ENCODE assay signal across 8 cellular contexts in genomic region chr15:78811124-78811824, GRCh38. TPM values are rescaled to one million over a fixed set of nuclear protein-coding genes. Genes with fewer than 3 reads are reported as not detected.
DNase-seq lines count a peak whose midpoint lies in the region; ATAC-seq and TF ChIP-seq lines count a peak whose summit lies in the region.

Gene ADAMTS7, minus strand, starts transcription at chr15:78811464. Its CDS starts 244 bp downstream, at chr15:78811220.

- no peaks in the 10 kb centered on the region for H3K79me2 ChIP-seq in SU-DHL-6 (ENCODE audit: insufficient read depth, low read length)

- peak; percentile 53 for ATAC-seq in HG03159 (IDR thresholded peaks at IDR 0.05; ENCODE audit: unreplicated experiment)
- ATAC-seq in heart right ventricle = peak; percentile 83 to 92 (median 89)

- no peak within 1 kb of the TSS for H3K27ac ChIP-seq in SU-DHL-6 (ENCODE audit: low read depth, low read length)
- H3K27ac ChIP-seq in heart right ventricle = peak within 1 kb of the TSS; percentile 29 to 91 (median 87)
- peak within 1 kb of the TSS; percentile 79 for H3K27ac ChIP-seq in vagina

- WGBS in heart right ventricle, 2 donors = 1% methylated on average over 35 to 73 of the region's 73 CpGs

- no peaks in the 10 kb centered on the region for H3K27me3 ChIP-seq in SU-DHL-6 (ENCODE audit: low read length)
- H3K27me3 ChIP-seq in heart right ventricle = peaks cover 0 to 40% (median 0%) of the 10 kb centered on the region in 7 donors
- no peaks in the 10 kb centered on the region for H3K27me3 ChIP-seq in vagina

- H3K9me2 ChIP-seq in SU-DHL-6 (replicated peaks; ENCODE audit: insufficient read depth, low read length) = no peaks in the 10 kb centered on the region

- H3K4me1 ChIP-seq in heart right ventricle (peaks cover 6 to 34% (median 22%) of the 10 kb centered on the region in 9 donors), vagina (peaks cover 24% of the 10 kb centered on the region)

- H3K9me3 ChIP-seq in SU-DHL-6 (ENCODE audit: insufficient read depth, low read length) (no peaks in the 10 kb centered on the region), heart right ventricle (peaks cover 0 to 11% (median 0%) of the 10 kb centered on the region in 11 donors), vagina (no peaks in the 10 kb centered on the region)

- H4K20me1 ChIP-seq in SU-DHL-6 (ENCODE audit: low read depth, low read length) = no peaks in the 10 kb centered on the region

- H3K36me3 ChIP-seq in SU-DHL-6 (ENCODE audit: low read length) (no peaks in the 10 kb centered on the region), heart right ventricle (no peaks in the 10 kb centered on the region), vagina (no peaks in the 10 kb centered on the region)

- intact Hi-C loops in heart right ventricle (cut with DNase I) = loop anchor here in 7 of 10 donors (2.0 to 10.0 kb wide), 8 partner anchors 46 to 62 kb away; partner anchors contain the start of gene MORF4L1 (in 3 of the 7)
- intact Hi-C loops in vagina (cut with DNase I) = no loop called here

- peak within 1 kb of the TSS; percentile 56 for H3K9ac ChIP-seq in SU-DHL-6 (ENCODE audit: low read length)

- DNase-seq in NCI-H345 (lab: John Stamatoyannopoulos, UW) = peak; percentile 6
- no peak for DNase-seq in NCI-H345 treated with DMSO at 0.1 percent for 48 hours (lab: John Stamatoyannopoulos, UW; ENCODE audit: unreplicated experiment)
- peak; percentile 58 for DNase-seq in amniotic epithelial cell (ENCODE audit: low read depth)
- DNase-seq in heart right ventricle = peak; percentile 73 to 87
- DNase-seq in pons (ENCODE audit: low spot score) = peak; percentile 35
- DNase-seq in vagina (ENCODE audit: extremely low spot score in 2 of 2) = no peak

- H3F3A ChIP-seq in SU-DHL-6 (ENCODE audit: insufficient read depth) = no peaks in the 10 kb centered on the region

- peak within 1 kb of the TSS; percentile 92 for H2AFZ ChIP-seq in SU-DHL-6 (ENCODE audit: low read depth, low read length, severe bottlenecking)

- TF ChIP-seq CTCF in SU-DHL-6 (IDR thresholded peaks at IDR 0.05; ENCODE audit: insufficient read depth, low read length, poor library complexity, severe bottlenecking) (peak; percentile 77), heart right ventricle (IDR thresholded peaks at IDR 0.05) (peak; percentile 58 to 84 (median 75)), vagina (IDR thresholded peaks at IDR 0.05) (peak; percentile 19 to 51 (median 42))

- TF ChIP-seq POLR2A in vagina (IDR thresholded peaks at IDR 0.05) = no peak

- H3K4me2 ChIP-seq in SU-DHL-6 (ENCODE audit: low read depth, low read length, poor library complexity, severe bottlenecking) = peak within 1 kb of the TSS; percentile 82

- H3K4me3 ChIP-seq in SU-DHL-6 (ENCODE audit: insufficient read depth, low read length, poor library complexity, severe bottlenecking) (peak within 1 kb of the TSS; percentile 63), heart right ventricle (peak within 1 kb of the TSS; percentile 68 to 90 (median 80)), vagina (peak within 1 kb of the TSS; percentile 65 to 85)

RNA-seq across cellular contexts. Expression of gene ADAMTS7, which starts in this region (rescaled TPM):
- 10 to 100 TPM in 9 of 10 donors, 1 to 10 TPM in 1; 8.8 to 41.2 (median 17.9) TPM for total RNA-seq in heart right ventricle
- 10 to 100 TPM in 1 of 2 donors, 1 to 10 TPM in 1; 3.5 to 47.0 TPM for polyA plus RNA-seq in heart right ventricle
- 2.5 TPM for total RNA-seq in vagina

Comparison
In these comparisons a context has a peak if more than half of its experiments do, and no peak if none do; other contexts are left out.
1. DNase-seq: peak in NCI-H345 (single experiment), amniotic epithelial cell (single experiment), heart right ventricle (2 of 2) and pons (single experiment); none in NCI-H345 treated with DMSO at 0.1 percent for 48 hours (single experiment) and vagina (0 of 2).
2. Peak in every context shown above with its lines, with median percentiles within 50 percentile points of each other: H3K4me3 ChIP-seq and CTCF ChIP-seq.